ENCODE assay signal across 1 cellular context in genomic region chr14:24129410-24129998, GRCh38.
TF ChIP-seq lines count a peak whose summit lies in the region.

No MANE protein-coding gene starts in this region.

TF ChIP-seq in HepG2, 621 proteins besides CTCF, POLR2A, EP300 and RAD21 (continued from another document and continues in another):
- TF ChIP-seq, protein P1, sequence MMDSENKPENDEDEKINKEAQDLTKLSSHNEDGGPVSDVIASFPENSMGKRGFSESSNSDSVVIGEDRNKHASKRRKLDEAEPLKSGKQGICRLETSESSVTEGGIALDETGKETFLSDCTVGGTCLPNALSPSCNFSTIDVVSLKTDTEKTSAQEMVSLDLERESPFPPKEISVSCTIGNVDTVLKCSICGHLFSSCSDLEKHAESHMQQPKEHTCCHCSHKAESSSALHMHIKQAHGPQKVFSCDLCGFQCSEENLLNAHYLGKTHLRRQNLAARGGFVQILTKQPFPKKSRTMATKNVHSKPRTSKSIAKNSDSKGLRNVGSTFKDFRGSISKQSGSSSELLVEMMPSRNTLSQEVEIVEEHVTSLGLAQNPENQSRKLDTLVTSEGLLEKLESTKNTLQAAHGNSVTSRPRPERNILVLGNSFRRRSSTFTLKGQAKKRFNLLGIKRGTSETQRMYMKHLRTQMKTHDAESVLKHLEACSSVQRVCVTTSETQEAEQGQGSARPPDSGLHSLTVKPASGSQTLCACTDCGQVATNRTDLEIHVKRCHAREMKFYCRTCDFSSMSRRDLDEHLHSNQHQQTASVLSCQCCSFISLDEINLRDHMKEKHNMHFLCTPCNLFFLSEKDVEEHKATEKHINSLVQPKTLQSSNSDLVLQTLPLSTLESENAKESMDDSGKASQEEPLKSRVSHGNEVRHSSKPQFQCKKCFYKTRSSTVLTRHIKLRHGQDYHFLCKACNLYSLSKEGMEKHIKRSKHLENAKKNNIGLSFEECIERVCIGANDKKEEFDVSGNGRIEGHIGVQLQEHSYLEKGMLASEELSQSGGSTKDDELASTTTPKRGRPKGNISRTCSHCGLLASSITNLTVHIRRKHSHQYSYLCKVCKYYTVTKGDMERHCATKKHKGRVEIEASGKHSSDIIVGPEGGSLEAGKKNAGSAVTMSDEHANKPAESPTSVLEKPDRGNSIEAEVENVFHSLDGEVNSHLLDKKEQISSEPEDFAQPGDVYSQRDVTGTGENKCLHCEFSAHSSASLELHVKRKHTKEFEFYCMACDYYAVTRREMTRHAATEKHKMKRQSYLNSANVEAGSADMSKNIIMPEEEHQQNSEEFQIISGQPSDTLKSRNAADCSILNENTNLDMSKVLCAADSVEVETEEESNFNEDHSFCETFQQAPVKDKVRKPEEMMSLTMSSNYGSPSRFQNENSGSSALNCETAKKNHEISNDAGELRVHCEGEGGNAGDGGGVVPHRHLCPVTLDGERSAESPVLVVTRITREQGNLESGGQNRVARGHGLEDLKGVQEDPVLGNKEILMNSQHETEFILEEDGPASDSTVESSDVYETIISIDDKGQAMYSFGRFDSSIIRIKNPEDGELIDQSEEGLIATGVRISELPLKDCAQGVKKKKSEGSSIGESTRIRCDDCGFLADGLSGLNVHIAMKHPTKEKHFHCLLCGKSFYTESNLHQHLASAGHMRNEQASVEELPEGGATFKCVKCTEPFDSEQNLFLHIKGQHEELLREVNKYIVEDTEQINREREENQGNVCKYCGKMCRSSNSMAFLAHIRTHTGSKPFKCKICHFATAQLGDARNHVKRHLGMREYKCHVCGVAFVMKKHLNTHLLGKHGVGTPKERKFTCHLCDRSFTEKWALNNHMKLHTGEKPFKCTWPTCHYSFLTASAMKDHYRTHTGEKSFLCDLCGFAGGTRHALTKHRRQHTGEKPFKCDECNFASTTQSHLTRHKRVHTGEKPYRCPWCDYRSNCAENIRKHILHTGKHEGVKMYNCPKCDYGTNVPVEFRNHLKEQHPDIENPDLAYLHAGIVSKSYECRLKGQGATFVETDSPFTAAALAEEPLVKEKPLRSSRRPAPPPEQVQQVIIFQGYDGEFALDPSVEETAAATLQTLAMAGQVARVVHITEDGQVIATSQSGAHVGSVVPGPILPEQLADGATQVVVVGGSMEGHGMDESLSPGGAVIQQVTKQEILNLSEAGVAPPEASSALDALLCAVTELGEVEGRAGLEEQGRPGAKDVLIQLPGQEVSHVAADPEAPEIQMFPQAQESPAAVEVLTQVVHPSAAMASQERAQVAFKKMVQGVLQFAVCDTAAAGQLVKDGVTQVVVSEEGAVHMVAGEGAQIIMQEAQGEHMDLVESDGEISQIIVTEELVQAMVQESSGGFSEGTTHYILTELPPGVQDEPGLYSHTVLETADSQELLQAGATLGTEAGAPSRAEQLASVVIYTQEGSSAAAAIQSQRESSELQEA (CRISPR knock-in tag; IDR thresholded peaks at IDR 0.05; ENCODE audit: not compliant biosample characterization), result no peak
- no peak for TF ChIP-seq SOX5 (CRISPR knock-in tag; IDR thresholded peaks at IDR 0.05; ENCODE audit: borderline replicate concordance)
- no peak for TF ChIP-seq BORCS8-MEF2B (CRISPR knock-in tag; IDR thresholded peaks at IDR 0.05)
- TF ChIP-seq FOXJ3 (CRISPR knock-in tag; IDR thresholded peaks at IDR 0.05; ENCODE audit: borderline replicate concordance), result no peak
- no peak for TF ChIP-seq ZNF543 (CRISPR knock-in tag; IDR thresholded peaks at IDR 0.05)
- no peak for TF ChIP-seq ZNF569 (CRISPR knock-in tag; IDR thresholded peaks at IDR 0.05; ENCODE audit: borderline replicate concordance)
- TF ChIP-seq SNAPC2 (CRISPR knock-in tag; IDR thresholded peaks at IDR 0.05), result no peak
- peak; percentile 91 for TF ChIP-seq ZMYM2 (CRISPR knock-in tag; IDR thresholded peaks at IDR 0.05)
- TF ChIP-seq ZNF275 (CRISPR knock-in tag; IDR thresholded peaks at IDR 0.05; ENCODE audit: borderline replicate concordance), result no peak
- TF ChIP-seq KDM3A (CRISPR knock-in tag; IDR thresholded peaks at IDR 0.05; ENCODE audit: low read depth), result no peak
- no peak for TF ChIP-seq ZNF660 (CRISPR knock-in tag; IDR thresholded peaks at IDR 0.05; ENCODE audit: borderline replicate concordance, low read depth)
- TF ChIP-seq ZNF33A (CRISPR knock-in tag; IDR thresholded peaks at IDR 0.05; ENCODE audit: borderline replicate concordance), result no peak
- no peak for TF ChIP-seq ZNF564 (CRISPR knock-in tag; IDR thresholded peaks at IDR 0.05)
- TF ChIP-seq MYNN (CRISPR knock-in tag; IDR thresholded peaks at IDR 0.05; ENCODE audit: low read depth), result no peak
- no peak for TF ChIP-seq ELF3 (CRISPR knock-in tag; IDR thresholded peaks at IDR 0.05)
- TF ChIP-seq ZNF180 (CRISPR knock-in tag; IDR thresholded peaks at IDR 0.05; ENCODE audit: borderline replicate concordance, low read depth), result no peak
- TF ChIP-seq ZNF703 (CRISPR knock-in tag; IDR thresholded peaks at IDR 0.05; ENCODE audit: borderline replicate concordance), result no peak
- no peak for TF ChIP-seq TAF1 (CRISPR knock-in tag; IDR thresholded peaks at IDR 0.05)
- TF ChIP-seq ZBTB43 (CRISPR knock-in tag; conservative IDR thresholded peaks at IDR 0.05), result no peak
- no peak for TF ChIP-seq ZMAT3 (CRISPR knock-in tag; conservative IDR thresholded peaks at IDR 0.05)
- TF ChIP-seq, protein P2, sequence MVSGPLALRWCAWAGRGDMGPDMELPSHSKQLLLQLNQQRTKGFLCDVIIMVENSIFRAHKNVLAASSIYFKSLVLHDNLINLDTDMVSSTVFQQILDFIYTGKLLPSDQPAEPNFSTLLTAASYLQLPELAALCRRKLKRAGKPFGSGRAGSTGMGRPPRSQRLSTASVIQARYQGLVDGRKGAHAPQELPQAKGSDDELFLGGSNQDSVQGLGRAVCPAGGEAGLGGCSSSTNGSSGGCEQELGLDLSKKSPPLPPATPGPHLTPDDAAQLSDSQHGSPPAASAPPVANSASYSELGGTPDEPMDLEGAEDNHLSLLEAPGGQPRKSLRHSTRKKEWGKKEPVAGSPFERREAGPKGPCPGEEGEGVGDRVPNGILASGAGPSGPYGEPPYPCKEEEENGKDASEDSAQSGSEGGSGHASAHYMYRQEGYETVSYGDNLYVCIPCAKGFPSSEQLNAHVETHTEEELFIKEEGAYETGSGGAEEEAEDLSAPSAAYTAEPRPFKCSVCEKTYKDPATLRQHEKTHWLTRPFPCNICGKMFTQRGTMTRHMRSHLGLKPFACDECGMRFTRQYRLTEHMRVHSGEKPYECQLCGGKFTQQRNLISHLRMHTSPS (CRISPR knock-in tag; IDR thresholded peaks at IDR 0.05; ENCODE audit: low read depth), result 0 out of 2 replicates have a peak, but pooled peaks have one; percentile 37
- no peak for TF ChIP-seq ZSCAN12 (CRISPR knock-in tag; IDR thresholded peaks at IDR 0.05)
- no peak for TF ChIP-seq MTF1 (CRISPR knock-in tag; IDR thresholded peaks at IDR 0.05)
- TF ChIP-seq NCOR1 (IDR thresholded peaks at IDR 0.05; ENCODE audit: borderline replicate concordance, low read length), result no peak
- no peak for TF ChIP-seq ZNF431 (CRISPR knock-in tag; IDR thresholded peaks at IDR 0.05; ENCODE audit: borderline replicate concordance, low read depth)
- TF ChIP-seq, protein P3, sequence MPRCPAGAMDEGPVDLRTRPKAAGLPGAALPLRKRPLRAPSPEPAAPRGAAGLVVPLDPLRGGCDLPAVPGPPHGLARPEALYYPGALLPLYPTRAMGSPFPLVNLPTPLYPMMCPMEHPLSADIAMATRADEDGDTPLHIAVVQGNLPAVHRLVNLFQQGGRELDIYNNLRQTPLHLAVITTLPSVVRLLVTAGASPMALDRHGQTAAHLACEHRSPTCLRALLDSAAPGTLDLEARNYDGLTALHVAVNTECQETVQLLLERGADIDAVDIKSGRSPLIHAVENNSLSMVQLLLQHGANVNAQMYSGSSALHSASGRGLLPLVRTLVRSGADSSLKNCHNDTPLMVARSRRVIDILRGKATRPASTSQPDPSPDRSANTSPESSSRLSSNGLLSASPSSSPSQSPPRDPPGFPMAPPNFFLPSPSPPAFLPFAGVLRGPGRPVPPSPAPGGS (CRISPR knock-in tag; IDR thresholded peaks at IDR 0.05), result no peak
- TF ChIP-seq MAFK (conservative IDR thresholded peaks at IDR 0.05 in 1 of 2, IDR thresholded peaks at IDR 0.05 in 1 of 2; ENCODE audit: low read length in 2 of 2), result no peak
- TF ChIP-seq, protein P4, sequence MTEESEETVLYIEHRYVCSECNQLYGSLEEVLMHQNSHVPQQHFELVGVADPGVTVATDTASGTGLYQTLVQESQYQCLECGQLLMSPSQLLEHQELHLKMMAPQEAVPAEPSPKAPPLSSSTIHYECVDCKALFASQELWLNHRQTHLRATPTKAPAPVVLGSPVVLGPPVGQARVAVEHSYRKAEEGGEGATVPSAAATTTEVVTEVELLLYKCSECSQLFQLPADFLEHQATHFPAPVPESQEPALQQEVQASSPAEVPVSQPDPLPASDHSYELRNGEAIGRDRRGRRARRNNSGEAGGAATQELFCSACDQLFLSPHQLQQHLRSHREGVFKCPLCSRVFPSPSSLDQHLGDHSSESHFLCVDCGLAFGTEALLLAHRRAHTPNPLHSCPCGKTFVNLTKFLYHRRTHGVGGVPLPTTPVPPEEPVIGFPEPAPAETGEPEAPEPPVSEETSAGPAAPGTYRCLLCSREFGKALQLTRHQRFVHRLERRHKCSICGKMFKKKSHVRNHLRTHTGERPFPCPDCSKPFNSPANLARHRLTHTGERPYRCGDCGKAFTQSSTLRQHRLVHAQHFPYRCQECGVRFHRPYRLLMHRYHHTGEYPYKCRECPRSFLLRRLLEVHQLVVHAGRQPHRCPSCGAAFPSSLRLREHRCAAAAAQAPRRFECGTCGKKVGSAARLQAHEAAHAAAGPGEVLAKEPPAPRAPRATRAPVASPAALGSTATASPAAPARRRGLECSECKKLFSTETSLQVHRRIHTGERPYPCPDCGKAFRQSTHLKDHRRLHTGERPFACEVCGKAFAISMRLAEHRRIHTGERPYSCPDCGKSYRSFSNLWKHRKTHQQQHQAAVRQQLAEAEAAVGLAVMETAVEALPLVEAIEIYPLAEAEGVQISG (CRISPR knock-in tag; IDR thresholded peaks at IDR 0.05), result peak; percentile 37
- TF ChIP-seq, protein P5, sequence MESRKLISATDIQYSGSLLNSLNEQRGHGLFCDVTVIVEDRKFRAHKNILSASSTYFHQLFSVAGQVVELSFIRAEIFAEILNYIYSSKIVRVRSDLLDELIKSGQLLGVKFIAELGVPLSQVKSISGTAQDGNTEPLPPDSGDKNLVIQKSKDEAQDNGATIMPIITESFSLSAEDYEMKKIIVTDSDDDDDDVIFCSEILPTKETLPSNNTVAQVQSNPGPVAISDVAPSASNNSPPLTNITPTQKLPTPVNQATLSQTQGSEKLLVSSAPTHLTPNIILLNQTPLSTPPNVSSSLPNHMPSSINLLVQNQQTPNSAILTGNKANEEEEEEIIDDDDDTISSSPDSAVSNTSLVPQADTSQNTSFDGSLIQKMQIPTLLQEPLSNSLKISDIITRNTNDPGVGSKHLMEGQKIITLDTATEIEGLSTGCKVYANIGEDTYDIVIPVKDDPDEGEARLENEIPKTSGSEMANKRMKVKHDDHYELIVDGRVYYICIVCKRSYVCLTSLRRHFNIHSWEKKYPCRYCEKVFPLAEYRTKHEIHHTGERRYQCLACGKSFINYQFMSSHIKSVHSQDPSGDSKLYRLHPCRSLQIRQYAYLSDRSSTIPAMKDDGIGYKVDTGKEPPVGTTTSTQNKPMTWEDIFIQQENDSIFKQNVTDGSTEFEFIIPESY (CRISPR knock-in tag; IDR thresholded peaks at IDR 0.05), result no peak
- TF ChIP-seq, protein P6, sequence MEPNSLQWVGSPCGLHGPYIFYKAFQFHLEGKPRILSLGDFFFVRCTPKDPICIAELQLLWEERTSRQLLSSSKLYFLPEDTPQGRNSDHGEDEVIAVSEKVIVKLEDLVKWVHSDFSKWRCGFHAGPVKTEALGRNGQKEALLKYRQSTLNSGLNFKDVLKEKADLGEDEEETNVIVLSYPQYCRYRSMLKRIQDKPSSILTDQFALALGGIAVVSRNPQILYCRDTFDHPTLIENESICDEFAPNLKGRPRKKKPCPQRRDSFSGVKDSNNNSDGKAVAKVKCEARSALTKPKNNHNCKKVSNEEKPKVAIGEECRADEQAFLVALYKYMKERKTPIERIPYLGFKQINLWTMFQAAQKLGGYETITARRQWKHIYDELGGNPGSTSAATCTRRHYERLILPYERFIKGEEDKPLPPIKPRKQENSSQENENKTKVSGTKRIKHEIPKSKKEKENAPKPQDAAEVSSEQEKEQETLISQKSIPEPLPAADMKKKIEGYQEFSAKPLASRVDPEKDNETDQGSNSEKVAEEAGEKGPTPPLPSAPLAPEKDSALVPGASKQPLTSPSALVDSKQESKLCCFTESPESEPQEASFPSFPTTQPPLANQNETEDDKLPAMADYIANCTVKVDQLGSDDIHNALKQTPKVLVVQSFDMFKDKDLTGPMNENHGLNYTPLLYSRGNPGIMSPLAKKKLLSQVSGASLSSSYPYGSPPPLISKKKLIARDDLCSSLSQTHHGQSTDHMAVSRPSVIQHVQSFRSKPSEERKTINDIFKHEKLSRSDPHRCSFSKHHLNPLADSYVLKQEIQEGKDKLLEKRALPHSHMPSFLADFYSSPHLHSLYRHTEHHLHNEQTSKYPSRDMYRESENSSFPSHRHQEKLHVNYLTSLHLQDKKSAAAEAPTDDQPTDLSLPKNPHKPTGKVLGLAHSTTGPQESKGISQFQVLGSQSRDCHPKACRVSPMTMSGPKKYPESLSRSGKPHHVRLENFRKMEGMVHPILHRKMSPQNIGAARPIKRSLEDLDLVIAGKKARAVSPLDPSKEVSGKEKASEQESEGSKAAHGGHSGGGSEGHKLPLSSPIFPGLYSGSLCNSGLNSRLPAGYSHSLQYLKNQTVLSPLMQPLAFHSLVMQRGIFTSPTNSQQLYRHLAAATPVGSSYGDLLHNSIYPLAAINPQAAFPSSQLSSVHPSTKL (CRISPR knock-in tag; IDR thresholded peaks at IDR 0.05), result 0 out of 2 replicates have a peak, but pooled peaks have one; percentile 22
- TF ChIP-seq GLI4 (CRISPR knock-in tag; IDR thresholded peaks at IDR 0.05; ENCODE audit: borderline replicate concordance), result no peak
- no peak for TF ChIP-seq ZNF547 (CRISPR knock-in tag; IDR thresholded peaks at IDR 0.05)
